In the genomic region with DNA sequence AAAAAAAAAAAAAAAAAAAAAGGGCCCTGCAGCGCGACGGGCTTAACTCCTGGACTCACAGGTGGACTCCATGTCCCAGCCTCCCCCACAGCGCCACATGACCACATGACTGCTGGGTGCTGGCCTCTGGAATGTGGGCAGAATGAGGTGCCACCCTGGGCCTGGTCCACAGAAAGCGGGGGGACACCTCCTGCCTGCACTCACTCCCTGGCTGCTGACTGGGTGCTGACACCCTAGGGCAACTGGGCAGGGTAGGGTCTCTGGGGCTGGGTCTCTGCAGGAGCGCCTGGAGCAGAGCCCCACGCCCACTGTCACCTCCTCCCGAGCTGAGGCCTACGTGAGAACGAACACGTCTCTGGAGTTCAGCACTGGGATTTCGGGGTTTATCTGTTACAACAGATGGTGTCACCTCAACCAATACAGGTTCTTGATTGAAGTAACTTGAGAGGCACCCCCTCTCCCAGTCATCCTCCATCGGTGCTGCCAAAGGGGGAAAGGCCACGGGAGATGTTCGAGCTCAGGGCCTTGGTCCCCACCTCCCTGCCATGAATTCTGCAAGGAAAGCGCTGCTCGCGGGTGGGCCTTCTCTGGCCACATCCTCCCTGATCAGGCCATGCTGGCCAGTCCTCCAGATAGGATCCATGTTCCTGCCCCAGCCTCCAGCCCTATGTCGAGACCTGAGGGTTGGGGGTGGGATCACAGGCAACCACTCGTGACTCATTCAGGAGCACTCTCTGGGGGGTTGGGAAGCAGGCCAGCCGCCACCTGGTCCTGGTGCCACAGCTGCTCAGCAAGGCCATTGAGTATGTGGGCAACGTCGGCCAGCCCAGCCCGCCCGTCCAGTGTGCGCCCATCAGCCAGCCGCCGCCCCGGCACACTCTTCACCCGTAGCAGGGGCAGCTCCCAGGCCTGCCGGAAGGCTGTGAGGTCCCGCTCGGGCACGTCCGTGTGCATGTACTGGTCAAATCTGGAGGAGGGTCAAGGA, we compare ENCODE assay signal across 1 cellular context.
TF ChIP-seq lines count a peak whose summit lies in the region.

No MANE protein-coding gene starts in this region.

TF ChIP-seq in WTC11, 78 proteins besides CTCF, POLR2A, EP300 and RAD21:
- no peak for TF ChIP-seq ZNF232 (CRISPR knock-in tag; IDR thresholded peaks at IDR 0.05)
- no peak for TF ChIP-seq NR1H2 (CRISPR knock-in tag; IDR thresholded peaks at IDR 0.05)
- TF ChIP-seq, protein P1, sequence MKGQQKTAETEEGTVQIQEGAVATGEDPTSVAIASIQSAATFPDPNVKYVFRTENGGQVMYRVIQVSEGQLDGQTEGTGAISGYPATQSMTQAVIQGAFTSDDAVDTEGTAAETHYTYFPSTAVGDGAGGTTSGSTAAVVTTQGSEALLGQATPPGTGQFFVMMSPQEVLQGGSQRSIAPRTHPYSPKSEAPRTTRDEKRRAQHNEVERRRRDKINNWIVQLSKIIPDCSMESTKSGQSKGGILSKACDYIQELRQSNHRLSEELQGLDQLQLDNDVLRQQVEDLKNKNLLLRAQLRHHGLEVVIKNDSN (CRISPR knock-in tag; IDR thresholded peaks at IDR 0.05): peak; percentile 71
- no peak for TF ChIP-seq ESRRA (CRISPR knock-in tag; IDR thresholded peaks at IDR 0.05; ENCODE audit: borderline replicate concordance)
- TF ChIP-seq TEAD4 (CRISPR knock-in tag; IDR thresholded peaks at IDR 0.05): no peak
- TF ChIP-seq SMAD3 (CRISPR knock-in tag; IDR thresholded peaks at IDR 0.05; ENCODE audit: borderline replicate concordance): no peak
- no peak for TF ChIP-seq NFYB (CRISPR knock-in tag; conservative IDR thresholded peaks at IDR 0.05; ENCODE audit: low read depth)
